ENCODE assay signal across 20 cellular contexts in the genomic region with DNA sequence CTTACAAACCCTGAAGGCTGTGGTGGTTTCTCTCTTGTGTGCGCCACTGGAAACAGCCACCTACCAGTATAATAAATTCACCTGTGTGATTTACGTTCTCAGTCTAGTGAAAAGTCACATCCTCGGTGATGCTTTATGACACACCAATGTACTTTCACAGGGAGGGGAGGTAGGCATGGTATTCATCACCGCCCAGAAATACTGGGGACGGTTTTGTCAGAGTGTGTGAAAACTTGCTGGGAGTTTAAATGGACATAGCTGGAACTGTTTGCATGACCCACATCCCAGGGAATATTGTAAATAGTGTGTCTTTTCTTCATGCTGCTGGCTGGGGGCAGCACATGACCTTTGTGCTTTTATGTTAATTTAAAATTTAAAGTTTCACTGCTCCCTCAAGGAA.
"Had no signal": no experiment of that assay in that cellular context is flagged by ENCODE, and none has a peak within 500 bp of the region (broad histone marks: within the 10 kb centered on the region; RNA-seq: fewer than 3 reads in every experiment).

No MANE protein-coding gene starts in this region.

- H3K4me1 ChIP-seq: gastroesophageal sphincter, parathyroid adenoma had no signal

- H3K9me3 ChIP-seq: gastroesophageal sphincter, heart right ventricle, thoracic aorta had no signal

- H3K4me1 Mint-ChIP-seq: central memory CD8-positive, alpha-beta T cell had no signal

- H3K27ac ChIP-seq: coronary artery, gastroesophageal sphincter, heart right ventricle, parathyroid adenoma, thoracic aorta, WERI-Rb-1 had no signal

- H3K9me3 Mint-ChIP-seq: stimulated activated naive B cell treated with anti-CD40 and anti-IgM and Interleukin-4, amounts not matched to agents 10 μg/mL and 1 μg/mL and 100 μg/mL, for 72 hours had no signal

- DNase-seq: activated CD4-positive, alpha-beta T cell treated with anti-CD3 and anti-CD28 coated beads for 1 hour; activated CD8-positive, alpha-beta memory T cell treated with anti-CD3 and anti-CD28 coated beads for 24 hours; activated effector memory CD4-positive, alpha-beta T cell treated with anti-CD3 and anti-CD28 coated beads, Interleukin-2, amount 50 U/mL, for 16 hours; activated naive CD4-positive, alpha-beta T cell treated with anti-CD3 and anti-CD28 coated beads, Interleukin-2, amount 50 U/mL, for 16 hours; activated T-cell treated with anti-CD3 and anti-CD28 coated beads, Interleukin-2, amount 50 U/mL, for 72 hours; aorta; erythroblast; heart right ventricle; left cardiac atrium; naive B cell; stimulated activated naive B cell treated with anti-CD40 and anti-IgM and Interleukin-4, amounts not matched to agents 10 μg/mL and 1 μg/mL and 100 μg/mL, for 72 hours; SW 1271; T-helper 2 cell; WERI-Rb-1 had no signal

- H3K4me3 ChIP-seq: coronary artery, gastroesophageal sphincter, heart right ventricle, thoracic aorta had no signal

- H3K27me3 ChIP-seq: gastroesophageal sphincter, heart right ventricle had no signal

- H3K27me3 Mint-ChIP-seq: central memory CD8-positive, alpha-beta T cell; naive B cell; stimulated activated naive B cell treated with anti-CD40 and anti-IgM and Interleukin-4, amounts not matched to agents 10 μg/mL and 1 μg/mL and 100 μg/mL, for 72 hours had no signal

- H3K79me2 ChIP-seq: parathyroid adenoma had no signal

- H2AFZ ChIP-seq: parathyroid adenoma had no signal

- H3K27ac Mint-ChIP-seq: activated T-cell treated with anti-CD3 and anti-CD28 coated beads, Interleukin-2, amount 50 U/mL, for 72 hours; stimulated activated naive B cell treated with anti-CD40 and anti-IgM and Interleukin-4, amounts not matched to agents 10 μg/mL and 1 μg/mL and 100 μg/mL, for 72 hours had no signal

- H3K36me3 ChIP-seq: gastroesophageal sphincter, heart right ventricle, thoracic aorta, WERI-Rb-1 had no signal

- FAIRE-seq: endometrium had no signal

- H3K4me3 Mint-ChIP-seq: activated T-cell treated with anti-CD3 and anti-CD28 coated beads, Interleukin-2, amount 50 U/mL, for 72 hours; central memory CD8-positive, alpha-beta T cell; naive B cell; stimulated activated naive B cell treated with anti-CD40 and anti-IgM and Interleukin-4, amounts not matched to agents 10 μg/mL and 1 μg/mL and 100 μg/mL, for 72 hours had no signal

- ATAC-seq: activated T-cell treated with anti-CD3 and anti-CD28 coated beads, Interleukin-2, amount 50 U/mL, for 72 hours; gastroesophageal sphincter; heart right ventricle; left cardiac atrium; stimulated activated naive B cell treated with anti-CD40 and anti-IgM and Interleukin-4, amounts not matched to agents 10 μg/mL and 1 μg/mL and 100 μg/mL, for 72 hours had no signal

- H3K9ac ChIP-seq: parathyroid adenoma had no signal
